In the genomic region with DNA sequence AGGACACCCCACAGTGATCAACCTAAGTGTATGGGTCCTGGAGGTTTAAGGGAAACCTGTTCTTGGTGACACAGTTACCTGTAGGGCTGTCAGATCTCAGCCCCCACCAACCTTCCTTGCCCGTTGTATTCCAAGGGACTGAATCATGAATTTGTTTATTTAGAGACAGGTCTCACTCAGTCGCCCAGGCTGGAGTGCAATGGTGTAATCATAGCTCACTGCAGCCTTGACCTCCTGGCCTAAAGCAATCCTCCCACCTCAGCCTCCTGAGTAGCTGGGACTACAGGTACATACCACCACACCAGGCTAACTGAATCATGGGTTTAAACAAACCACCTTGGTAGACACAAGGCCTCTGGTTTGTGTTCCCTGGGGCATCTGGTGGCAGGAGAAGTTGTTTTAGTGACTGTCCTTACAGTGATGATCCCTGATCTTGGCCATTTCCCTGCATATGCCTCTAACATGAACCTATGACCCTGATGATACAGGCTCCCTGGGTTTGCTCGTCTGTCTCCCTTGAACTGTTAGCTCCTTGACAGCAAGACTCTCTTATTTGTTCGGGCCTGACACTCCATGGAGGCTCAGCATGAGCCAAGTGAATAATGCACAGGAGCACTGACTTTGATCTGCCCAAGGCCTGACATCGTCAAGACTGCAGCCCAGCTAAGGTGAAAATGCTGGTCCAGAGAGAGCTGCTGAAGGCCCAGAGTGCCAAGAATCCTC, we compare ENCODE assay signal across 21 cellular contexts. TPM values are rescaled to one million over a fixed set of nuclear protein-coding genes. Genes with fewer than 3 reads are reported as not detected.
DNase-seq lines count a peak whose midpoint lies in the region; ATAC-seq, FAIRE-seq and TF ChIP-seq lines count a peak whose summit lies in the region.
"Had no signal": no experiment of that assay in that cellular context is flagged by ENCODE, and none has a peak within 500 bp of the region (broad histone marks: within the 10 kb centered on the region; RNA-seq: fewer than 3 reads in every experiment).

No MANE protein-coding gene starts in this region.

- H3K36me3 Mint-ChIP-seq in activated naive CD4-positive, alpha-beta T cell treated with anti-CD3 and anti-CD28 coated beads for 36 hours (ENCODE audit: low read depth), result no peaks in the 10 kb centered on the region

- TF ChIP-seq CTCF in bronchial epithelial cell (IDR thresholded peaks at IDR 0.05; ENCODE audit: insufficient read depth, low read length, severe bottlenecking), result no peak

- 44% methylated on average over 4 of the region's 5 CpGs for WGBS in HUES64
- WGBS in trophoblast cell (ENCODE audit: extremely low coverage, insufficient coverage, insufficient read length), result no CpG with 5 or more reads among the region's 5 CpGs
- WGBS in GM23248 (ENCODE audit: low coverage in 1 of 2, low lambda C conversion rate in 2 of 2, missing lambda C conversion rate in 2 of 2), 2 experiments, result 90 to 94% methylated on average over 5 of the region's 5 CpGs

- H2AFZ ChIP-seq in trophoblast cell (ENCODE audit: insufficient read depth, low read length, poor library complexity), result no peak overlapping the region
- no peak overlapping the region for H2AFZ ChIP-seq in GM23248

- peak overlapping the region; percentile 38 for H3K27ac Mint-ChIP-seq in activated naive CD4-positive, alpha-beta T cell treated with anti-CD3 and anti-CD28 coated beads for 36 hours
- H3K27ac Mint-ChIP-seq: nephron had no signal

- H3K27me3 Mint-ChIP-seq in activated naive CD4-positive, alpha-beta T cell treated with anti-CD3 and anti-CD28 coated beads for 36 hours (ENCODE audit: low read depth), result no peaks in the 10 kb centered on the region
- H3K27me3 Mint-ChIP-seq: CD4-positive, alpha-beta memory T cell had no signal

- peak overlapping the region; percentile 5; the same call in 1 of the 2 replicates for H3K27ac ChIP-seq in HUES64 (ENCODE audit: low read depth, low read length)
- no peak overlapping the region for H3K27ac ChIP-seq in trophoblast cell (ENCODE audit: low read depth, low read length)
- H3K27ac ChIP-seq in GM23248, result no peak overlapping the region
- H3K27ac ChIP-seq: cardiac muscle cell, SJSA1, upper lobe of right lung had no signal

- H2BK12ac ChIP-seq in trophoblast cell (ENCODE audit: low read length), result no peak overlapping the region

- peaks cover 48% of the 10 kb centered on the region for H3K4me1 Mint-ChIP-seq in activated naive CD4-positive, alpha-beta T cell treated with anti-CD3 and anti-CD28 coated beads for 36 hours (ENCODE audit: low read depth)

- H3K14ac ChIP-seq in trophoblast cell (ENCODE audit: low read length), result no peak overlapping the region

- FAIRE-seq in bronchial epithelial cell (lab: Jason Lieb, UNC), result no peak

- no peak overlapping the region for H3K4me3 Mint-ChIP-seq in activated naive CD4-positive, alpha-beta T cell treated with anti-CD3 and anti-CD28 coated beads for 36 hours
- H3K4me3 Mint-ChIP-seq: CD4-positive, alpha-beta memory T cell; nephron had no signal

- no peaks in the 10 kb centered on the region for H3K9me3 ChIP-seq in HUES64 (ENCODE audit: insufficient read depth, low read depth, low read length)
- no peaks in the 10 kb centered on the region for H3K9me3 ChIP-seq in trophoblast cell (ENCODE audit: insufficient read depth, low read depth, low read length)
- no peaks in the 10 kb centered on the region for H3K9me3 ChIP-seq in GM23248 (ENCODE audit: low read depth)
- H3K9me3 ChIP-seq: SJSA1, upper lobe of right lung had no signal

- peaks cover 6% of the 10 kb centered on the region; the same call in 1 of the 2 replicates for H4K20me1 ChIP-seq in GM23248 (ENCODE audit: insufficient read depth)

- no peak overlapping the region for H3K4me3 ChIP-seq in HUES64 (ENCODE audit: low read length)
- H3K4me3 ChIP-seq in bronchial epithelial cell (ENCODE audit: low read depth, low read length), result no peak overlapping the region
- no peak overlapping the region for H3K4me3 ChIP-seq in trophoblast cell (ENCODE audit: low read depth, low read length)
- no peak overlapping the region for H3K4me3 ChIP-seq in H7 (ENCODE audit: insufficient read depth, low read depth, low read length)
- H3K4me3 ChIP-seq in GM23248, result no peak overlapping the region
- H3K4me3 ChIP-seq: cardiac muscle cell, lung, SJSA1, upper lobe of right lung had no signal

- H3K79me2 ChIP-seq in trophoblast cell (ENCODE audit: control insufficient read depth, insufficient read depth, low read length, poor library complexity) (peaks cover 1% of the 10 kb centered on the region), GM23248 (ENCODE audit: insufficient read depth) (no peaks in the 10 kb centered on the region)

- peak overlapping the region; percentile 30 for H4K91ac ChIP-seq in trophoblast cell (ENCODE audit: low read depth, low read length)

- no peak overlapping the region for H2BK120ac ChIP-seq in trophoblast cell (ENCODE audit: insufficient read depth, low read length, poor library complexity)

- H3K4me2 ChIP-seq in trophoblast cell (ENCODE audit: low read length), result no peak overlapping the region
- no peak overlapping the region for H3K4me2 ChIP-seq in GM23248 (ENCODE audit: unreplicated experiment)

- H4K8ac ChIP-seq in trophoblast cell (ENCODE audit: low read depth, low read length), result no peak overlapping the region

- H3K4ac ChIP-seq in trophoblast cell (ENCODE audit: low read depth, low read length), result no peak overlapping the region

- H3K27me3 ChIP-seq in HUES64 (ENCODE audit: insufficient read depth, low read length) (no peaks in the 10 kb centered on the region), bronchial epithelial cell (ENCODE audit: control insufficient read depth, insufficient read depth, low read length) (no peaks in the 10 kb centered on the region), trophoblast cell (ENCODE audit: insufficient read depth, low read length) (no peaks in the 10 kb centered on the region), H7 (ENCODE audit: control insufficient read depth, insufficient read depth, low read length) (no peaks in the 10 kb centered on the region), GM23248 (replicated peaks; ENCODE audit: insufficient read depth) (peaks cover 5% of the 10 kb centered on the region)
- H3K27me3 ChIP-seq: cardiac muscle cell, SJSA1, upper lobe of right lung had no signal

- no peak overlapping the region for H4K12ac ChIP-seq in trophoblast cell (ENCODE audit: low read depth, low read length)

- intact Hi-C loops in activated naive CD4-positive, alpha-beta T cell treated with anti-CD3 and anti-CD28 coated beads for 36 hours (cut with micrococcal nuclease), result no loop called here

- CTCF ChIA-PET in activated naive CD4-positive, alpha-beta T cell treated with anti-CD3 and anti-CD28 coated beads for 36 hours (lab: Charles Lee), result interaction anchor here (1.4 kb wide), 1 partner anchor 28 kb away, joined by 4 read pairs; no protein-coding TSS in a partner anchor

- H2AK5ac ChIP-seq in trophoblast cell (ENCODE audit: low read length), result no peak overlapping the region

- H3K18ac ChIP-seq in trophoblast cell (ENCODE audit: low read length), result no peak overlapping the region

- H3F3A ChIP-seq in GM23248 (ENCODE audit: insufficient read depth), result no peaks in the 10 kb centered on the region

- DNase-seq in activated naive CD4-positive, alpha-beta T cell treated with anti-CD3 and anti-CD28 coated beads for 36 hours, result no peak
- no peak for DNase-seq in activated naive CD4-positive, alpha-beta T cell (lab: John Stamatoyannopoulos, UW)
- DNase-seq in bronchial epithelial cell (ENCODE audit: low read depth), result peak; percentile 71
- peak; percentile 53 to 62 for DNase-seq in trophoblast cell
- DNase-seq in H7, result no peak
- DNase-seq in GM23248, result no peak
- DNase-seq: activated CD4-positive, alpha-beta T cell treated with anti-CD3 and anti-CD28 coated beads for 4 hours; activated T-cell treated with anti-CD3 and anti-CD28 coated beads, Interleukin-2, amount 50 U/mL, for 1 hour; CD4-positive, alpha-beta memory T cell; DND-41; NCI-H2081 treated with DMSO at 0.1 percent for 48 hours; NCI-H524; stimulated activated naive CD4-positive, alpha-beta T cell treated with Interleukin-2 at 50 U/mL for 16 hours; upper lobe of right lung had no signal

- ATAC-seq in GM18909 (IDR thresholded peaks at IDR 0.05; ENCODE audit: poor library complexity, unreplicated experiment), result no peak
- ATAC-seq: esophagus mucosa, upper lobe of right lung had no signal

- H3K9me3 Mint-ChIP-seq in activated naive CD4-positive, alpha-beta T cell treated with anti-CD3 and anti-CD28 coated beads for 36 hours, result no peaks in the 10 kb centered on the region
- H3K9me3 Mint-ChIP-seq: CD4-positive, alpha-beta memory T cell; nephron had no signal

- no peak overlapping the region for H3K9ac ChIP-seq in HUES64 (ENCODE audit: low read depth, low read length)
- peak overlapping the region; percentile 26 for H3K9ac ChIP-seq in trophoblast cell (ENCODE audit: low read length)
- H3K9ac ChIP-seq in GM23248, result no peak overlapping the region

- no peaks in the 10 kb centered on the region for H3K9me2 ChIP-seq in GM23248 (ENCODE audit: insufficient read depth)

- H2BK5ac ChIP-seq in trophoblast cell (ENCODE audit: low read depth, low read length, poor library complexity), result no peak overlapping the region

- H3K4me1 ChIP-seq in HUES64 (ENCODE audit: insufficient read depth, low read length), result peaks cover 42% of the 10 kb centered on the region
- peaks cover 17 to 18% of the 10 kb centered on the region in 2 experiments for H3K4me1 ChIP-seq in trophoblast cell (ENCODE audit: control insufficient read depth in 1 of 2, insufficient read depth in 2 of 2, low read length in 2 of 2)
- H3K4me1 ChIP-seq in GM23248 (ENCODE audit: insufficient read depth), result no peaks in the 10 kb centered on the region

- in situ Hi-C loops in GM23248 (cut with MboI), result no loop called here

- H3K23ac ChIP-seq in trophoblast cell (ENCODE audit: low read length), result no peak overlapping the region

- H3K79me1 ChIP-seq in trophoblast cell (ENCODE audit: low read length), result peaks cover 3% of the 10 kb centered on the region

- H3K36me3 ChIP-seq in HUES64 (ENCODE audit: insufficient read depth, low read length) (no peaks in the 10 kb centered on the region), bronchial epithelial cell (ENCODE audit: control insufficient read depth, insufficient read depth, low read length) (no peaks in the 10 kb centered on the region), trophoblast cell (ENCODE audit: control insufficient read depth in 1 of 2, insufficient read depth in 2 of 2, low read length in 2 of 2) (no peaks in the 10 kb centered on the region), H7 (replicated peaks; ENCODE audit: control insufficient read depth, insufficient read depth, low read length) (no peaks in the 10 kb centered on the region), GM23248 (ENCODE audit: low read depth) (no peaks in the 10 kb centered on the region)
- H3K36me3 ChIP-seq: cardiac muscle cell, SJSA1, upper lobe of right lung had no signal

RNA-seq across cellular contexts. Expression of gene PITPNM2, which starts 47.9 kb away (rescaled TPM):
- total RNA-seq in activated naive CD4-positive, alpha-beta T cell treated with anti-CD3 and anti-CD28 coated beads for 36 hours, result 10 to 100 TPM; 15.4 TPM
- polyA plus RNA-seq in HUES64 (2013, experiment 1 of 2), result 3.1 TPM
- 2.4 TPM for polyA plus RNA-seq in HUES64 (2013, experiment 2 of 2)
- total RNA-seq in bronchial epithelial cell, result 2.4 and 2.9 TPM in 2 replicates
- 4.4 and 4.5 TPM in 2 replicates for polyA plus RNA-seq in trophoblast cell (2013)
- total RNA-seq in H7 (2014; rRNA removed; shearing (Covaris generic)), result 3.5 and 3.7 TPM in 2 replicates
- 2.0 and 2.1 TPM in 2 replicates for total RNA-seq in GM23248 (2014; rRNA removed; shearing (Covaris generic))
- 0.37 and 0.63 TPM in 2 replicates for polyA plus RNA-seq in GM23248 (2016; fragmentation: Nextera tagmentation; extraction: Ambion mirVana)

Comparison
In these comparisons a context has a peak if more than half of its experiments do, and no peak if none do; other contexts are left out.
1. DNase-seq: peak in bronchial epithelial cell (single experiment) and trophoblast cell (2 of 2); none in activated naive CD4-positive, alpha-beta T cell treated with anti-CD3 and anti-CD28 coated beads for 36 hours (single experiment), activated naive CD4-positive, alpha-beta T cell (0 of 4), H7 (single experiment) and GM23248 (single experiment).